8 cellular contexts compared by ENCODE assay signal in the genomic region with DNA sequence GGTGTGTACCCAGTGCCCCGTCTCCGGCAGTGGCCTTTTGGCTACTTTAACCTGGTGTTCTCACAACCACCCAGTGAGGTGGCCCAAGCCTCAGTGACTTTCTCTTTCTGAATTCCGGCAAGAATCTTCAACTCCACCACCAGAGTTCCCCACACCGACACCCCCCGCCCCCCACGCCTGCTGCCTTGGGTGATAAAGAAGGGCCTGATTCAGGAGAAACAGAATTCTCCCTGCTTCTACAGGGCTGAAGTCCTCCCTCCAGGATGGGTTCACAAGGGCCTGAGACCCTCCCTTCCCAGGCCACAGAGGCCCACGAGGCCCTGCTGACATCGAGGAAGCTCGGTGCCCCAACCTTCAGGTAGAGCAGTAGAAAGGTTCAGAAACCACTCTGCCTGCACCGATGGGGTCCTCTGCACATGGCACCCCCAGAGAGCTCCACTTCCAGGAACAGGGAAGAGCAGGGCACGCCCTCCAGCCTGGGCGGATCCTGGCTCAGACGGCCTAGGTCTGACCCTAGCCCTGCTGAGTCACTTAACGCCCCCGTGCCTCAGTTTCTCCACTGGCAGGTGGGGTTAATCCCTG. TPM values are rescaled to one million over a fixed set of nuclear protein-coding genes. Genes with fewer than 3 reads are reported as not detected.
DNase-seq lines count a peak whose midpoint lies in the region; ATAC-seq and TF ChIP-seq lines count a peak whose summit lies in the region.

No MANE protein-coding gene starts in this region.

- H3K27me3 ChIP-seq in CD4-positive, CD25-positive, alpha-beta regulatory T cell (ENCODE audit: control insufficient read depth, insufficient read depth, low read length), result no peaks in the 10 kb centered on the region
- no peaks in the 10 kb centered on the region for H3K27me3 ChIP-seq in mammary epithelial cell (ENCODE audit: insufficient read depth, low read length)

- peaks cover 3% of the 10 kb centered on the region for H4K20me1 ChIP-seq in mammary epithelial cell (ENCODE audit: insufficient read depth, low read length)

- H3K36me3 ChIP-seq in CD4-positive, CD25-positive, alpha-beta regulatory T cell (ENCODE audit: control insufficient read depth, insufficient read depth, low read length), result no peaks in the 10 kb centered on the region
- H3K36me3 ChIP-seq in KOPT-K1 (ENCODE audit: insufficient read depth, low read length) (peaks cover 23% of the 10 kb centered on the region), mammary epithelial cell (ENCODE audit: insufficient read depth, low read length) (peaks cover 3% of the 10 kb centered on the region)

- H3K9me3 ChIP-seq in CD4-positive, CD25-positive, alpha-beta regulatory T cell (ENCODE audit: control insufficient read depth in 2 of 2, low read length in 2 of 2), result no peaks in the 10 kb centered on the region
- H3K9me3 ChIP-seq in KOPT-K1 (ENCODE audit: insufficient read depth, low read length, poor library complexity, severe bottlenecking), result no peaks in the 10 kb centered on the region
- no peaks in the 10 kb centered on the region for H3K9me3 ChIP-seq in mammary epithelial cell (replicated peaks; ENCODE audit: insufficient read depth, low read length)

- no peak for DNase-seq in CD4-positive, CD25-positive, alpha-beta regulatory T cell
- DNase-seq in mammary epithelial cell (peak; percentile 16), GDM1 (lab: John Stamatoyannopoulos, UW) (no peak), activated gamma-delta T cell (lab: John Stamatoyannopoulos, UW) (no peak), HPDE6-E6E7 (ENCODE audit: extremely low spot score) (no peak)
- no peak for DNase-seq in naive thymus-derived CD8-positive, alpha-beta T cell
- DNase-seq in stimulated activated CD4-positive, alpha-beta T cell treated with anti-CD3 and anti-CD28 coated beads, Interleukin-2, amount 100 ng/mL, for 48 hours, result no peak

- H3K4me3 ChIP-seq in CD4-positive, CD25-positive, alpha-beta regulatory T cell (ENCODE audit: low read depth, low read length), result peak overlapping the region; percentile 48
- peak overlapping the region; percentile 63 to 92 (median 88) for H3K4me3 ChIP-seq in mammary epithelial cell (replicated peaks in 1 of 3; ENCODE audit: insufficient read depth in 1 of 3, low read depth in 2 of 3, low read length in 3 of 3)

- peak overlapping the region; percentile 88 to 94 (median 90) for H3K4me3 Mint-ChIP-seq in CD4-positive, CD25-positive, alpha-beta regulatory T cell
- H3K4me3 Mint-ChIP-seq in naive thymus-derived CD8-positive, alpha-beta T cell, result peak overlapping the region; percentile 76 to 92 (median 84)

- in situ Hi-C loops in mammary epithelial cell (cut with MboI; ENCODE audit: low sequenced_read_pairs in 2 of 2), result no loop called here

- intact Hi-C loops in mammary epithelial cell (cut with micrococcal nuclease), result loop anchor here (1.0 to 5.0 kb wide), 5 partner anchors 19 to 310 kb away; a partner anchor contains a TSS

- H3K27ac ChIP-seq in CD4-positive, CD25-positive, alpha-beta regulatory T cell (ENCODE audit: insufficient read depth, low read length, poor library complexity, severe bottlenecking), result peak overlapping the region; percentile 41
- H3K27ac ChIP-seq in KOPT-K1 (ENCODE audit: low read depth, low read length, poor library complexity, severe bottlenecking) (peak overlapping the region; percentile 82), mammary epithelial cell (ENCODE audit: insufficient read depth, low read depth, low read length) (no peak overlapping the region)

- dilution Hi-C loops in mammary epithelial cell (cut with HindIII; ENCODE audit: low sequenced_read_pairs), result no loop called here

- H3K4me1 ChIP-seq in CD4-positive, CD25-positive, alpha-beta regulatory T cell (ENCODE audit: control insufficient read depth, insufficient read depth, low read length, poor library complexity, severe bottlenecking), result peaks cover 31% of the 10 kb centered on the region
- peaks cover 32% of the 10 kb centered on the region for H3K4me1 ChIP-seq in mammary epithelial cell (ENCODE audit: insufficient read depth, low read length)

- peaks cover 0 to 31% (median 8%) of the 10 kb centered on the region in 4 donors for H3K4me1 Mint-ChIP-seq in CD4-positive, CD25-positive, alpha-beta regulatory T cell
- peaks cover 10 to 29% (median 23%) of the 10 kb centered on the region in 4 donors for H3K4me1 Mint-ChIP-seq in naive thymus-derived CD8-positive, alpha-beta T cell

- no peak overlapping the region for H3K27ac Mint-ChIP-seq in CD4-positive, CD25-positive, alpha-beta regulatory T cell
- peak overlapping the region in 7 of 10 donors; percentile 36 to 90 (median 65) for H3K27ac Mint-ChIP-seq in naive thymus-derived CD8-positive, alpha-beta T cell

- BruUV-seq in mammary epithelial cell (replicated peaks; lab: Mats Ljungman, UMichigan), result no TSS peak

- no peak for TF ChIP-seq CTCF in mammary epithelial cell (conservative IDR thresholded peaks at IDR 0.05 in 1 of 2, IDR thresholded peaks at IDR 0.05 in 1 of 2; ENCODE audit: extremely low read depth in 1 of 2, insufficient read depth in 1 of 2, low read depth in 1 of 2, low read length in 2 of 2)

- CTCF ChIA-PET in mammary epithelial cell (lab: Charles Lee; ENCODE audit: low non-redundant PET), result interaction anchor here (0.7 to 1.8 kb wide), 3 partner anchors 62 to 232 kb away, joined by 3 to 19 read pairs (median 12); no protein-coding TSS in a partner anchor

- POLR2A ChIA-PET in naive thymus-derived CD8-positive, alpha-beta T cell (lab: Charles Lee), result interaction anchor here (0.9 to 6.0 kb wide), 8 partner anchors 16 to 151 kb away, joined by 3 to 61 read pairs (median 12); a partner anchor contains a TSS

- H2AFZ ChIP-seq in mammary epithelial cell (ENCODE audit: low read depth, low read length), result peak overlapping the region; percentile 89

- H3K9ac ChIP-seq in mammary epithelial cell (ENCODE audit: insufficient read depth, low read length), result peak overlapping the region; percentile 40

- 15% methylated on average over 9 of the region's 15 CpGs for WGBS in mammary epithelial cell (ENCODE audit: low coverage, missing lambda C conversion rate)

- H3K27me3 Mint-ChIP-seq in CD4-positive, CD25-positive, alpha-beta regulatory T cell, result no peaks in the 10 kb centered on the region
- H3K27me3 Mint-ChIP-seq in naive thymus-derived CD8-positive, alpha-beta T cell, result no peaks in the 10 kb centered on the region

- no peaks in the 10 kb centered on the region for H3K9me3 Mint-ChIP-seq in CD4-positive, CD25-positive, alpha-beta regulatory T cell
- H3K9me3 Mint-ChIP-seq in naive thymus-derived CD8-positive, alpha-beta T cell, result no peaks in the 10 kb centered on the region

- peaks cover 26% of the 10 kb centered on the region for H3K79me2 ChIP-seq in mammary epithelial cell (ENCODE audit: insufficient read depth, low read length)

- H3K4me2 ChIP-seq in mammary epithelial cell (ENCODE audit: insufficient read depth, low read depth, low read length), result peak overlapping the region; percentile 96

- no peaks in the 10 kb centered on the region for H3K36me3 Mint-ChIP-seq in CD4-positive, CD25-positive, alpha-beta regulatory T cell
- H3K36me3 Mint-ChIP-seq in naive thymus-derived CD8-positive, alpha-beta T cell, result peaks cover 0 to 4% (median 0%) of the 10 kb centered on the region in 3 donors

- ATAC-seq in CD4-positive, CD25-positive, alpha-beta regulatory T cell (ENCODE audit: low read depth in 2 of 2), result no peak
- ATAC-seq in naive thymus-derived CD8-positive, alpha-beta T cell, result no peak

RNA-seq across cellular contexts. Expression of a gene that starts 0.9 kb away (rescaled TPM):
- 31.4 TPM for total RNA-seq in CD4-positive, CD25-positive, alpha-beta regulatory T cell
- polyA plus RNA-seq in CD4-positive, CD25-positive, alpha-beta regulatory T cell, result 10 to 100 TPM; 43.8 to 66.4 (median 65.0) TPM
- total RNA-seq in mammary epithelial cell, result 10 to 100 TPM in 1 of 2 donors, 1 to 10 TPM in 1; 6.8 to 62.8 TPM
- polyA plus RNA-seq in mammary epithelial cell, result 102 TPM
- polyA minus RNA-seq in mammary epithelial cell, result 9.9 TPM
- total RNA-seq in naive thymus-derived CD8-positive, alpha-beta T cell, result 10 to 100 TPM; 33.6 to 37.6 TPM
- 10 to 100 TPM; 42.7 to 63.0 (median 50.7) TPM for polyA plus RNA-seq in naive thymus-derived CD8-positive, alpha-beta T cell

RNA-seq across cellular contexts. Expression of a gene that starts 1.3 kb away (rescaled TPM):
- total RNA-seq in CD4-positive, CD25-positive, alpha-beta regulatory T cell, result 16.6 TPM
- polyA plus RNA-seq in CD4-positive, CD25-positive, alpha-beta regulatory T cell, result 1 to 10 TPM; 3.9 to 7.7 (median 6.0) TPM
- 10 to 100 TPM in 1 of 2 donors, 1 to 10 TPM in 1; 4.5 to 10.9 TPM for total RNA-seq in mammary epithelial cell
- polyA plus RNA-seq in mammary epithelial cell, result 6.8 TPM
- polyA minus RNA-seq in mammary epithelial cell, result 4.7 TPM
- 10 to 100 TPM; 11.4 to 12.5 TPM for total RNA-seq in naive thymus-derived CD8-positive, alpha-beta T cell
- 1 to 10 TPM; 2.7 to 6.0 (median 4.2) TPM for polyA plus RNA-seq in naive thymus-derived CD8-positive, alpha-beta T cell

RNA-seq across cellular contexts. Expression of a gene that starts 9.7 kb away (rescaled TPM):
- total RNA-seq in CD4-positive, CD25-positive, alpha-beta regulatory T cell, result 3.6 TPM
- under 1 TPM in 1 of 4 donors, not detected in 3; 0.26 TPM for polyA plus RNA-seq in CD4-positive, CD25-positive, alpha-beta regulatory T cell
- 1 to 10 TPM; 6.7 to 8.0 TPM for total RNA-seq in mammary epithelial cell
- 18.4 TPM for polyA plus RNA-seq in mammary epithelial cell
- polyA minus RNA-seq in mammary epithelial cell, result 12.0 TPM
- 1 to 10 TPM; 1.4 to 1.5 TPM for total RNA-seq in naive thymus-derived CD8-positive, alpha-beta T cell
- polyA plus RNA-seq in naive thymus-derived CD8-positive, alpha-beta T cell, result not detected

RNA-seq across cellular contexts. Expression of a gene that starts 15.7 kb away (rescaled TPM):
- 96.9 TPM for total RNA-seq in CD4-positive, CD25-positive, alpha-beta regulatory T cell
- polyA plus RNA-seq in CD4-positive, CD25-positive, alpha-beta regulatory T cell, result 100 to 1,000 TPM; 125 to 150 (median 131) TPM
- total RNA-seq in mammary epithelial cell, result 10 to 100 TPM; 27.7 to 68.9 TPM
- 79.0 TPM for polyA plus RNA-seq in mammary epithelial cell
- polyA minus RNA-seq in mammary epithelial cell, result 52.5 TPM
- total RNA-seq in naive thymus-derived CD8-positive, alpha-beta T cell, result 10 to 100 TPM; 72.5 to 81.0 TPM
- polyA plus RNA-seq in naive thymus-derived CD8-positive, alpha-beta T cell, result 100 to 1,000 TPM; 113 to 185 (median 127) TPM

RNA-seq across cellular contexts. Expression of a gene that starts 29.8 kb away (rescaled TPM):
- total RNA-seq in CD4-positive, CD25-positive, alpha-beta regulatory T cell, result 35.1 TPM
- 1 to 10 TPM; 3.2 to 5.6 (median 4.4) TPM for polyA plus RNA-seq in CD4-positive, CD25-positive, alpha-beta regulatory T cell
- 10 to 100 TPM; 37.7 to 38.2 TPM for total RNA-seq in mammary epithelial cell
- polyA plus RNA-seq in mammary epithelial cell, result 13.6 TPM
- 21.2 TPM for polyA minus RNA-seq in mammary epithelial cell
- total RNA-seq in naive thymus-derived CD8-positive, alpha-beta T cell, result 10 to 100 TPM; 38.5 to 42.1 TPM
- polyA plus RNA-seq in naive thymus-derived CD8-positive, alpha-beta T cell, result 1 to 10 TPM; 2.2 to 8.5 (median 4.8) TPM

Comparison
In these comparisons a context has a peak if more than half of its experiments do, and no peak if none do; other contexts are left out.
1. H3K27ac Mint-ChIP-seq: peak in naive thymus-derived CD8-positive, alpha-beta T cell (7 of 10); none in CD4-positive, CD25-positive, alpha-beta regulatory T cell (0 of 3).